7 cellular contexts compared by ENCODE assay signal in genomic region chr12:99984271-99985128, GRCh38. TPM values are rescaled to one million over a fixed set of nuclear protein-coding genes. Genes with fewer than 3 reads are reported as not detected.
A peak's percentile ranks its signal among the peaks of the same experiment; 100 is the strongest.
DNase-seq lines count a peak whose midpoint lies in the region; TF ChIP-seq lines count a peak whose summit lies in the region.

Gene ANKS1B, minus strand, starts transcription at chr12:99984936. Its CDS starts 699 bp downstream, at chr12:99984237.

- H3K27me3 Mint-ChIP-seq in H9 (ENCODE audit: low read depth) (peaks cover 49% of the 10 kb centered on the region), type B pancreatic cell (peaks cover 61% of the 10 kb centered on the region)
- peaks cover 64% of the 10 kb centered on the region for H3K27me3 Mint-ChIP-seq in T-helper 2 cell treated with Interferon-gamma antibody and Interleukin-4, amounts not matched to agents 5 μg/mL and 100 μg/mL, for 36 hours (ENCODE audit: low read depth)

- H4K20me1 ChIP-seq in H9 (ENCODE audit: control insufficient read depth, insufficient read depth, insufficient read length), result no peaks in the 10 kb centered on the region

- peaks cover 9% of the 10 kb centered on the region for H3K23me2 ChIP-seq in H9 (ENCODE audit: insufficient read length, low read depth, low read length, poor library complexity, severe bottlenecking)

- H3K36me3 Mint-ChIP-seq in H9 (ENCODE audit: insufficient read depth in 1 of 3, low read depth in 3 of 3) (no peaks in the 10 kb centered on the region), type B pancreatic cell (no peaks in the 10 kb centered on the region)
- no peaks in the 10 kb centered on the region for H3K36me3 Mint-ChIP-seq in T-helper 2 cell treated with Interferon-gamma antibody and Interleukin-4, amounts not matched to agents 5 μg/mL and 100 μg/mL, for 36 hours (ENCODE audit: low read depth)

- H3K79me2 ChIP-seq in H9 (ENCODE audit: insufficient read depth, low read length), result no peaks in the 10 kb centered on the region

- peak within 1 kb of the TSS; percentile 84 for H3K14ac ChIP-seq in H9 (ENCODE audit: insufficient read depth, low read length)

- H3K23ac ChIP-seq in H9 (ENCODE audit: insufficient read length, low read depth, low read length), result no peak within 1 kb of the TSS

- H4K8ac ChIP-seq in H9 (replicated peaks; ENCODE audit: insufficient read length, low read depth, low read length), result no peak within 1 kb of the TSS

- no peak within 1 kb of the TSS for H2AK5ac ChIP-seq in H9 (ENCODE audit: insufficient read length, low read length)

- no peak within 1 kb of the TSS for H2BK120ac ChIP-seq in H9 (ENCODE audit: low read depth, low read length, poor library complexity, severe bottlenecking)

- H3K79me1 ChIP-seq in H9 (ENCODE audit: insufficient read depth, low read depth, low read length, poor library complexity, severe bottlenecking), result no peaks in the 10 kb centered on the region

- H3T11ph ChIP-seq in H9 (ENCODE audit: low read length), result no peak within 1 kb of the TSS

- no CpG with 5 or more reads among the region's 98 CpGs for WGBS in H9 (ENCODE audit: extremely low coverage, insufficient read length, low lambda C conversion rate)

- H3K9me3 Mint-ChIP-seq in H9, result no peaks in the 10 kb centered on the region
- no peaks in the 10 kb centered on the region for H3K9me3 Mint-ChIP-seq in T-helper 2 cell treated with Interferon-gamma antibody and Interleukin-4, amounts not matched to agents 5 μg/mL and 100 μg/mL, for 36 hours
- no peaks in the 10 kb centered on the region for H3K9me3 Mint-ChIP-seq in type B pancreatic cell

- peak within 1 kb of the TSS; percentile 87 for H3K4me2 ChIP-seq in H9 (ENCODE audit: insufficient read depth, insufficient read length, low read length)

- no peak within 1 kb of the TSS for H3K4ac ChIP-seq in H9 (ENCODE audit: low read depth, low read length)

- POLR2A ChIA-PET in GM10248 (lab: Yijun Ruan, JAX), result no interaction called here

- no peak within 1 kb of the TSS for H4K91ac ChIP-seq in H9 (ENCODE audit: insufficient read length, low read depth, low read length)

- peak within 1 kb of the TSS; percentile 81 to 90 for H3K4me3 Mint-ChIP-seq in H9
- H3K4me3 Mint-ChIP-seq in T-helper 2 cell treated with Interferon-gamma antibody and Interleukin-4, amounts not matched to agents 5 μg/mL and 100 μg/mL, for 36 hours, result peak within 1 kb of the TSS; percentile 68
- H3K4me3 Mint-ChIP-seq in type B pancreatic cell, result peak within 1 kb of the TSS; percentile 88

- H3K56ac ChIP-seq in H9 (ENCODE audit: insufficient read length, low read depth, low read length), result no peak within 1 kb of the TSS

- CTCF ChIA-PET in GM10248 (lab: Yijun Ruan, JAX), result interaction anchor here (1.4 kb wide), 1 partner anchor 12 kb away, joined by 3 read pairs; no protein-coding TSS in a partner anchor

- TF ChIP-seq CTCF in GM10248 (IDR thresholded peaks at IDR 0.05; ENCODE audit: control extremely low read depth, extremely low read depth, low read depth, missing control alignments) (no peak), H9 (conservative IDR thresholded peaks at IDR 0.05) (no peak), epithelial cell of esophagus (IDR thresholded peaks at IDR 0.05; ENCODE audit: insufficient read depth, low read depth, low read length, missing control alignments) (no peak), type B pancreatic cell (conservative IDR thresholded peaks at IDR 0.05) (no peak)

- 0 out of 2 replicates have a peak, but pooled peaks cover 6% of the 10 kb centered on the region for H3K4me1 ChIP-seq in H9 (ENCODE audit: insufficient read depth, low read length)

- no peak within 1 kb of the TSS for H2BK15ac ChIP-seq in H9 (ENCODE audit: low read depth, low read length)

- DNase-seq in GM10248 (ENCODE audit: extremely low spot score), result peak; percentile 65
- DNase-seq in H9, result peak; percentile 79
- peak; percentile 81 for DNase-seq in NCI-H1105 treated with DMSO at 0.1 percent for 48 hours (lab: John Stamatoyannopoulos, UW)
- peak; percentile 44 for DNase-seq in T-helper 2 cell treated with Interferon-gamma antibody and Interleukin-4, amounts not matched to agents 5 μg/mL and 100 μg/mL, for 36 hours (ENCODE audit: low spot score)
- peak; percentile 29 for DNase-seq in epithelial cell of esophagus (ENCODE audit: low read depth)
- DNase-seq in midbrain (lab: John Stamatoyannopoulos, UW), result peak; percentile 14
- peak; percentile 73 for DNase-seq in type B pancreatic cell (ENCODE audit: extremely low spot score, unreplicated experiment)

- H2BK20ac ChIP-seq in H9 (ENCODE audit: low read depth, low read length, poor library complexity, severe bottlenecking), result no peak within 1 kb of the TSS

- peaks cover 3% of the 10 kb centered on the region; the same call in 1 of the 2 replicates for H3K27me3 ChIP-seq in H9 (ENCODE audit: insufficient read depth, low read length)

- H4K5ac ChIP-seq in H9 (ENCODE audit: insufficient read length, low read depth, low read length), result no peak within 1 kb of the TSS

- H3K27ac Mint-ChIP-seq in H9, result peak within 1 kb of the TSS in 1 of 3 experiments; percentile 37; a peak in 2 of 7 replicates
- H3K27ac Mint-ChIP-seq in T-helper 2 cell treated with Interferon-gamma antibody and Interleukin-4, amounts not matched to agents 5 μg/mL and 100 μg/mL, for 36 hours, result no peak within 1 kb of the TSS
- H3K27ac Mint-ChIP-seq in type B pancreatic cell, result peak within 1 kb of the TSS; percentile 57

- H3K4me1 Mint-ChIP-seq in H9, result peaks cover 15 to 20% of the 10 kb centered on the region in 2 experiments
- peaks cover 5% of the 10 kb centered on the region for H3K4me1 Mint-ChIP-seq in T-helper 2 cell treated with Interferon-gamma antibody and Interleukin-4, amounts not matched to agents 5 μg/mL and 100 μg/mL, for 36 hours (ENCODE audit: low read depth)
- H3K4me1 Mint-ChIP-seq in type B pancreatic cell (ENCODE audit: unreplicated experiment), result peaks cover 6% of the 10 kb centered on the region

- H3K18ac ChIP-seq in H9 (ENCODE audit: insufficient read length, low read depth, low read length), result no peak within 1 kb of the TSS

- no peak within 1 kb of the TSS for H2AFZ ChIP-seq in H9 (ENCODE audit: low read length)

- peak within 1 kb of the TSS; percentile 20 for H3K9ac ChIP-seq in H9 (ENCODE audit: extremely low read depth, insufficient read length, low read length)

- H3K27ac ChIP-seq in H9 (ENCODE audit: insufficient read length, low read depth, low read length), result no peak within 1 kb of the TSS

- no peak within 1 kb of the TSS for H2BK12ac ChIP-seq in H9 (ENCODE audit: insufficient read length, low read depth, low read length)

- H2BK5ac ChIP-seq in H9 (ENCODE audit: insufficient read length, low read length), result no peak within 1 kb of the TSS

- H3K9me3 ChIP-seq in H9 (ENCODE audit: control insufficient read depth, low read depth, low read length), result no peaks in the 10 kb centered on the region

- peak within 1 kb of the TSS; percentile 44 for H3K4me3 ChIP-seq in epithelial cell of esophagus (ENCODE audit: low read length)

RNA-seq across cellular contexts. Expression of gene ANKS1B, which starts in this region (rescaled TPM):
- total RNA-seq in H9 (2021), result 3.4 and 4.1 TPM in 2 replicates
- 4.7 and 7.6 TPM in 2 replicates for total RNA-seq in type B pancreatic cell (ENCODE audit: low replicate concordance)

Comparison
In these comparisons a context has a peak if more than half of its experiments do, and no peak if none do; other contexts are left out.
1. DNase-seq: peak in every context shown above with its lines; median percentile 81 in NCI-H1105 treated with DMSO at 0.1 percent for 48 hours; 79 in H9; 73 in type B pancreatic cell; 65 in GM10248; 44 in T-helper 2 cell treated with Interferon-gamma antibody and Interleukin-4, amounts not matched to agents 5 μg/mL and 100 μg/mL, for 36 hours; 29 in epithelial cell of esophagus; 14 in midbrain.